Comparison of ENCODE assay signal across 8 cellular contexts in the genomic region with DNA sequence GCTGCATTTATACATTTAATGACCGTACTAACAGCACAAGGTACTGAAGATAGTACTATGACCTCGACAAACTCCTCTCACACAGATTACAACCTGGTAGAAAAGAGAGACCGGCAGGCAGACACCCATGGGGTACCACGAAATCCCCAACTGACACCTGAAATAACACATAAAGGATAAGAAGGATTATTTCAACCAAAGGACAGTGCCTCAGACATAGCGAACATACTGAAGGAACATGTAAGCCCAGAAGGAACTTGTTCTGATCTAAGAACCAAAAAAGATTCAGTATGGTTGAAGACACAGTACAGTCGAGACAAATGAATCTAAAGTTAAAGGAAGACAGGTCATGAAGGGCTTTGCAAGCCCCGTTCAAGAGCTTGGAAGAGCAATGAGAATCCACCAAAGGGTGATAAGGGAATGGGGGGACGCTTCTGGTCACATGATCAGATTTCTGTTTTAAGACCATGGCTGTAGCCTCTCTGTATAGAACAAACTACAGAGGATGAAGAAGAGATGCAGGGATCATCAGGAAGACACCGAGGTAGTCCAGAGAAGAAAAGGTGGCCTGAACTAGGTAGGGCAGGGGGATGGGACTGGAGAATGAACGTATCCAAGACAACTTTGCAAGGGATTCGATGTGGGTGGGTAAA. TPM values are rescaled to one million over a fixed set of nuclear protein-coding genes. Genes with fewer than 3 reads are reported as not detected.
DNase-seq lines count a peak whose midpoint lies in the region; ATAC-seq and TF ChIP-seq lines count a peak whose summit lies in the region.

No MANE protein-coding gene starts in this region.

- intact Hi-C loops in naive thymus-derived CD4-positive, alpha-beta T cell (cut with micrococcal nuclease), result loop anchor here (10.0 kb wide), 4 partner anchors 490 to 990 kb away; a partner anchor contains a TSS

- DNase-seq in NAMALWA (ENCODE audit: low spot score), result peak; percentile 34
- no peak for DNase-seq in coronary artery (ENCODE audit: low spot score)
- peak in 1 of 9 donors; percentile 11 for DNase-seq in naive thymus-derived CD4-positive, alpha-beta T cell
- no peak for DNase-seq in GM10248 (ENCODE audit: extremely low spot score)

- peaks cover 0 to 13% (median 6%) of the 10 kb centered on the region in 5 donors for H3K36me3 Mint-ChIP-seq in naive thymus-derived CD4-positive, alpha-beta T cell

- CTCF ChIA-PET in naive thymus-derived CD4-positive, alpha-beta T cell (lab: Charles Lee), result interaction anchor here (1.1 to 1.2 kb wide), 2 partner anchors 21 to 24 kb away, joined by 3 read pairs; no protein-coding TSS in a partner anchor
- CTCF ChIA-PET in GM10248 (lab: Yijun Ruan, JAX), result interaction anchor here (1.4 kb wide), 1 partner anchor 9 kb away, joined by 3 read pairs; no protein-coding TSS in a partner anchor

- H3K9me3 ChIP-seq in BLaER1 treated with 17β-estradiol and CSF1 and Interleukin-3, amounts not matched to agents 10 nM and 100 nM (replicated peaks in 1 of 11), result no peaks in the 10 kb centered on the region
- no peaks in the 10 kb centered on the region for H3K9me3 ChIP-seq in naive thymus-derived CD4-positive, alpha-beta T cell (ENCODE audit: control insufficient read depth in 2 of 3, low read length in 3 of 3)

- no peaks in the 10 kb centered on the region for H3K27me3 ChIP-seq in BLaER1 treated with 17β-estradiol and CSF1 and Interleukin-3, amounts not matched to agents 10 nM and 100 nM
- no peaks in the 10 kb centered on the region for H3K27me3 ChIP-seq in naive thymus-derived CD4-positive, alpha-beta T cell (ENCODE audit: control insufficient read depth in 2 of 2, insufficient read depth in 2 of 2, low read length in 2 of 2)

- H3K4me3 ChIP-seq in BLaER1 treated with 17β-estradiol and CSF1 and Interleukin-3, amounts not matched to agents 10 nM and 100 nM, result peak overlapping the region; percentile 93 to 100 (median 99)
- peak overlapping the region; percentile 86 for H3K4me3 ChIP-seq in coronary artery
- peak overlapping the region; percentile 94 for H3K4me3 ChIP-seq in naive thymus-derived CD4-positive, alpha-beta T cell (ENCODE audit: low read length)

- peaks cover 0 to under 1% (median 0%) of the 10 kb centered on the region in 11 donors for H3K9me3 Mint-ChIP-seq in naive thymus-derived CD4-positive, alpha-beta T cell

- peak overlapping the region; percentile 92 to 96 (median 95) for H3K27ac ChIP-seq in BLaER1 treated with 17β-estradiol and CSF1 and Interleukin-3, amounts not matched to agents 10 nM and 100 nM
- peak overlapping the region; percentile 96 to 100 for H3K27ac ChIP-seq in coronary artery
- H3K27ac ChIP-seq in naive thymus-derived CD4-positive, alpha-beta T cell (ENCODE audit: low read depth, low read length), result peak overlapping the region; percentile 98

- H3K4me1 Mint-ChIP-seq in naive thymus-derived CD4-positive, alpha-beta T cell, result peaks cover 34 to 70% (median 54%) of the 10 kb centered on the region in 7 donors

- peaks cover 19 to 58% (median 49%) of the 10 kb centered on the region in 11 experiments; a peak in 20 of 22 replicates for H4K20me1 ChIP-seq in BLaER1 treated with 17β-estradiol and CSF1 and Interleukin-3, amounts not matched to agents 10 nM and 100 nM

- POLR2A ChIA-PET in naive thymus-derived CD4-positive, alpha-beta T cell (lab: Charles Lee), result no interaction called here
- POLR2A ChIA-PET in GM10248 (lab: Yijun Ruan, JAX), result interaction anchor here (0.5 kb wide), 1 partner anchor 18 kb away, joined by 8 read pairs; no protein-coding TSS in a partner anchor

- H3K9ac ChIP-seq in BLaER1 treated with 17β-estradiol and CSF1 and Interleukin-3, amounts not matched to agents 10 nM and 100 nM, result peak overlapping the region; percentile 94 to 99 (median 97)

- H3K36me3 ChIP-seq in BLaER1 treated with 17β-estradiol and CSF1 and Interleukin-3, amounts not matched to agents 10 nM and 100 nM, result peaks cover 31 to 44% (median 40%) of the 10 kb centered on the region in 11 experiments
- H3K36me3 ChIP-seq in naive thymus-derived CD4-positive, alpha-beta T cell (ENCODE audit: control insufficient read depth in 2 of 3, insufficient read depth in 3 of 3, low read length in 3 of 3), result peaks cover 0 to 20% (median 0%) of the 10 kb centered on the region in 3 experiments

- ATAC-seq in naive thymus-derived CD4-positive, alpha-beta T cell, result no peak
- ATAC-seq in GM21526 (IDR thresholded peaks at IDR 0.05; ENCODE audit: low FRiP score, unreplicated experiment), result no peak
- ATAC-seq in GM19023 (IDR thresholded peaks at IDR 0.05; ENCODE audit: unreplicated experiment), result no peak
- ATAC-seq in HG02852 (IDR thresholded peaks at IDR 0.05; ENCODE audit: unreplicated experiment), result no peak

- peak overlapping the region; percentile 84 to 99 (median 95) for H3K4me2 ChIP-seq in BLaER1 treated with 17β-estradiol and CSF1 and Interleukin-3, amounts not matched to agents 10 nM and 100 nM

- TF ChIP-seq CTCF in coronary artery (IDR thresholded peaks at IDR 0.05) (no peak), GM10248 (IDR thresholded peaks at IDR 0.05; ENCODE audit: control extremely low read depth, extremely low read depth, low read depth, missing control alignments) (no peak)

- H3K27me3 Mint-ChIP-seq in naive thymus-derived CD4-positive, alpha-beta T cell, result no peaks in the 10 kb centered on the region

- peak overlapping the region; percentile 71 to 96 (median 86) for H3K27ac Mint-ChIP-seq in naive thymus-derived CD4-positive, alpha-beta T cell

- peak overlapping the region; percentile 86 to 98 (median 92) for H3K4me3 Mint-ChIP-seq in naive thymus-derived CD4-positive, alpha-beta T cell

- H3K4me1 ChIP-seq in BLaER1 treated with 17β-estradiol and CSF1 and Interleukin-3, amounts not matched to agents 10 nM and 100 nM, result peaks cover 48 to 72% (median 54%) of the 10 kb centered on the region in 10 experiments
- H3K4me1 ChIP-seq in naive thymus-derived CD4-positive, alpha-beta T cell (ENCODE audit: control insufficient read depth in 2 of 2, insufficient read depth in 2 of 2, low read length in 2 of 2), result peaks cover 22 to 26% of the 10 kb centered on the region in 2 donors

RNA-seq across cellular contexts. Expression of a gene that starts 0.9 kb away (rescaled TPM):
- total RNA-seq in naive thymus-derived CD4-positive, alpha-beta T cell, result 10 to 100 TPM; 28.4 to 50.4 (median 47.6) TPM
- 10 to 100 TPM; 28.8 to 32.2 TPM for polyA plus RNA-seq in naive thymus-derived CD4-positive, alpha-beta T cell

RNA-seq across cellular contexts. Expression of a gene that starts 26.3 kb away (rescaled TPM):
- 10 to 100 TPM; 35.6 to 93.5 (median 43.6) TPM for total RNA-seq in naive thymus-derived CD4-positive, alpha-beta T cell
- 10 to 100 TPM in 1 of 2 donors, 1 to 10 TPM in 1; 6.7 to 13.9 TPM for polyA plus RNA-seq in naive thymus-derived CD4-positive, alpha-beta T cell
